In the genomic region with DNA sequence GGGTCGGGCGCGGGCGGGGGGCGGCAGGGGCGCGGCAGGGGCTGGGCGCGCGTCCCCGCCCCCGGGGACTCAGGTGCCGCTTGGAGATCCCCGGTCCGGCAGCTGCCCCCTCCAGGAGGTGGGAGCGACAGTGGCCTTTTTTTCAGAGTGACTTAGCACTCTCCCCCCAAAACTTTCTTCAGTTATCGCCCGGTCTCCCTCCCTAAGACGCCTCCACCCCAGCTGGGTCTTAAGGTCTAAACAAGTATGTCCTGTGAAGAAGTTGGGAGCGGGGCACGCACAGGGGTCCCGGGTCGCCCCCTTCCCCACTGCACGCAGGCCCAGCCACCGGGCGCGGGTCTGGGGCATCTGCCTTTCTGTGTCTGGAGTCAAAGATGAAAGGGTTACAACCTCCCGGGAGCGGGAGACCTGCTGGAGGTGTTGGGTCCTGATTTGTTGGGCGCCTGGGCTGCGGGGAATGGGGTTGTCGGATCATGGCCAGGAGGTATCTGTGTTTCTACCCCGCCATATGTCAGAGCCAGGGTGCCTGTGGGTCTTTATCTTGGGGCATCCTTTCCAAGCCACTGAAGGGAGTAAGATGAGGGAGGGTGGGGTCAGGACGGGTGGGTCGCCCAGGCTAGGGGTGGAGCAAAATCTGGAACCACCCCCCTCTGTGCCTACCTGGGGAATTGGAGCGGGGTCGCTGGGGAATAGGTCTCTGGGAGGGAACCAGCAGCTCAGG, we compare ENCODE assay signal across 8 cellular contexts. TPM values are rescaled to one million over a fixed set of nuclear protein-coding genes. Genes with fewer than 3 reads are reported as not detected.
DNase-seq lines count a peak whose midpoint lies in the region; ATAC-seq lines count a peak whose summit lies in the region.

No MANE protein-coding gene starts in this region.

- peaks cover 15% of the 10 kb centered on the region for H3K27me3 ChIP-seq in iPS DF 6.9 (ENCODE audit: control insufficient read depth, insufficient read depth, low read length)

- H3K36me3 Mint-ChIP-seq in activated T-helper 1 cell treated with anti-CD3 and anti-CD28 coated beads, Interleukin-12 subunit alpha, Interleukin-12 subunit beta, Interleukin-2, Interleukin-4 antibody, amounts not matched to agents 30 ng/mL and 10 ng/mL and 1 ng/mL, durations not matched to agents 14 hours and 24 hours and 36 hours (ENCODE audit: low read depth): peaks cover 42% of the 10 kb centered on the region

- H3K27me3 Mint-ChIP-seq in activated T-helper 1 cell treated with anti-CD3 and anti-CD28 coated beads, Interleukin-12 subunit alpha, Interleukin-12 subunit beta, Interleukin-2, Interleukin-4 antibody, amounts not matched to agents 30 ng/mL and 10 ng/mL and 1 ng/mL, durations not matched to agents 14 hours and 24 hours and 36 hours (ENCODE audit: insufficient read depth): no peaks in the 10 kb centered on the region

- DNase-seq in Right ventricle myocardium inferior (ENCODE audit: missing footprints) (peak; percentile 66), left cardiac atrium (no peak), iPS DF 6.9 (ENCODE audit: low read depth, low spot score) (no peak), DMS153 (lab: John Stamatoyannopoulos, UW) (no peak), amygdala (lab: John Stamatoyannopoulos, UW) (no peak)
- DNase-seq in activated T-helper 1 cell treated with anti-CD3 and anti-CD28 coated beads, Interleukin-12 subunit alpha, Interleukin-12 subunit beta, Interleukin-2, Interleukin-4 antibody, amounts not matched to agents 30 ng/mL and 10 ng/mL and 1 ng/mL, durations not matched to agents 14 hours and 24 hours and 36 hours (ENCODE audit: low spot score): no peak
- peak; percentile 58 for DNase-seq in stimulated activated CD4-positive, alpha-beta T cell treated with anti-CD3 and anti-CD28 coated beads, Interleukin-4, amount 100 ng/mL, for 24 hours

- H3K4me1 ChIP-seq in iPS DF 6.9 (ENCODE audit: control insufficient read depth, insufficient read depth, low read length): 0 out of 2 replicates have a peak, but pooled peaks cover 1% of the 10 kb centered on the region

- intact Hi-C loops in Right ventricle myocardium inferior (cut with DNase I): loop anchor here (5.0 kb wide), 2 partner anchors 40 to 55 kb away; a partner anchor contains a TSS
- intact Hi-C loops in left cardiac atrium (cut with DNase I): no loop called here
- intact Hi-C loops in activated T-helper 1 cell treated with anti-CD3 and anti-CD28 coated beads, Interleukin-12 subunit alpha, Interleukin-12 subunit beta, Interleukin-2, Interleukin-4 antibody, amounts not matched to agents 30 ng/mL and 10 ng/mL and 1 ng/mL, durations not matched to agents 14 hours and 24 hours and 36 hours (cut with micrococcal nuclease): loop anchor here (10.0 kb wide), 2 partner anchors 328 to 362 kb away; a partner anchor contains a TSS

- H3K36me3 ChIP-seq in iPS DF 6.9 (ENCODE audit: control insufficient read depth, insufficient read depth, low read length): no peaks in the 10 kb centered on the region

- peak overlapping the region; percentile 99 for H3K4me3 Mint-ChIP-seq in activated T-helper 1 cell treated with anti-CD3 and anti-CD28 coated beads, Interleukin-12 subunit alpha, Interleukin-12 subunit beta, Interleukin-2, Interleukin-4 antibody, amounts not matched to agents 30 ng/mL and 10 ng/mL and 1 ng/mL, durations not matched to agents 14 hours and 24 hours and 36 hours

- peak overlapping the region; percentile 43; the same call in 1 of the 2 replicates for H3K4me3 ChIP-seq in iPS DF 6.9 (ENCODE audit: low read length)

- no peak overlapping the region for H3K27ac ChIP-seq in iPS DF 6.9 (ENCODE audit: low read length)

- no CpG with 5 or more reads among the region's 37 CpGs for WGBS in iPS DF 6.9 (ENCODE audit: insufficient coverage, insufficient read length)

- no peaks in the 10 kb centered on the region for H3K9me3 Mint-ChIP-seq in activated T-helper 1 cell treated with anti-CD3 and anti-CD28 coated beads, Interleukin-12 subunit alpha, Interleukin-12 subunit beta, Interleukin-2, Interleukin-4 antibody, amounts not matched to agents 30 ng/mL and 10 ng/mL and 1 ng/mL, durations not matched to agents 14 hours and 24 hours and 36 hours

- H3K4me1 Mint-ChIP-seq in activated T-helper 1 cell treated with anti-CD3 and anti-CD28 coated beads, Interleukin-12 subunit alpha, Interleukin-12 subunit beta, Interleukin-2, Interleukin-4 antibody, amounts not matched to agents 30 ng/mL and 10 ng/mL and 1 ng/mL, durations not matched to agents 14 hours and 24 hours and 36 hours (ENCODE audit: low read depth): peaks cover 65% of the 10 kb centered on the region

- ATAC-seq in Right ventricle myocardium inferior (peak; percentile 8), left cardiac atrium (no peak), GM21367 (IDR thresholded peaks at IDR 0.05; ENCODE audit: unreplicated experiment) (no peak)

- peak overlapping the region; percentile 97 for H3K27ac Mint-ChIP-seq in activated T-helper 1 cell treated with anti-CD3 and anti-CD28 coated beads, Interleukin-12 subunit alpha, Interleukin-12 subunit beta, Interleukin-2, Interleukin-4 antibody, amounts not matched to agents 30 ng/mL and 10 ng/mL and 1 ng/mL, durations not matched to agents 14 hours and 24 hours and 36 hours

- no peaks in the 10 kb centered on the region for H3K9me3 ChIP-seq in iPS DF 6.9 (ENCODE audit: control insufficient read depth, insufficient read depth, low read length)

RNA-seq across cellular contexts. Expression of a gene that starts 0.7 kb away (rescaled TPM):
- 13.7 TPM for total RNA-seq in Right ventricle myocardium inferior
- 10 to 100 TPM; 16.6 to 18.6 TPM for total RNA-seq in left cardiac atrium
- total RNA-seq in activated T-helper 1 cell treated with anti-CD3 and anti-CD28 coated beads, Interleukin-12 subunit alpha, Interleukin-12 subunit beta, Interleukin-2, Interleukin-4 antibody, amounts not matched to agents 30 ng/mL and 10 ng/mL and 1 ng/mL, durations not matched to agents 14 hours and 24 hours and 36 hours: 363 and 374 TPM in 2 replicates

RNA-seq across cellular contexts. Expression of a gene that starts 39.5 kb away (rescaled TPM):
- total RNA-seq in Right ventricle myocardium inferior: not detected
- not detected for total RNA-seq in left cardiac atrium
- 0.44 and 0.56 TPM in 2 replicates for total RNA-seq in activated T-helper 1 cell treated with anti-CD3 and anti-CD28 coated beads, Interleukin-12 subunit alpha, Interleukin-12 subunit beta, Interleukin-2, Interleukin-4 antibody, amounts not matched to agents 30 ng/mL and 10 ng/mL and 1 ng/mL, durations not matched to agents 14 hours and 24 hours and 36 hours

Comparison
In these comparisons a context has a peak if more than half of its experiments do, and no peak if none do; other contexts are left out.
1. DNase-seq: peak in Right ventricle myocardium inferior (single experiment) and stimulated activated CD4-positive, alpha-beta T cell treated with anti-CD3 and anti-CD28 coated beads, Interleukin-4, amount 100 ng/mL, for 24 hours (single experiment); none in left cardiac atrium (single experiment), activated T-helper 1 cell treated with anti-CD3 and anti-CD28 coated beads, Interleukin-12 subunit alpha, Interleukin-12 subunit beta, Interleukin-2, Interleukin-4 antibody, amounts not matched to agents 30 ng/mL and 10 ng/mL and 1 ng/mL, durations not matched to agents 14 hours and 24 hours and 36 hours (single experiment), iPS DF 6.9 (single experiment), DMS153 (single experiment) and amygdala (0 of 56).
2. intact Hi-C loops: an anchor here in Right ventricle myocardium inferior (5.0 kb wide) and activated T-helper 1 cell treated with anti-CD3 and anti-CD28 coated beads, Interleukin-12 subunit alpha, Interleukin-12 subunit beta, Interleukin-2, Interleukin-4 antibody, amounts not matched to agents 30 ng/mL and 10 ng/mL and 1 ng/mL, durations not matched to agents 14 hours and 24 hours and 36 hours (10.0 kb wide); none called in left cardiac atrium.
3. RNA of a gene that starts 0.7 kb away (total RNA-seq): 363 to 374 TPM in activated T-helper 1 cell treated with anti-CD3 and anti-CD28 coated beads, Interleukin-12 subunit alpha, Interleukin-12 subunit beta, Interleukin-2, Interleukin-4 antibody, amounts not matched to agents 30 ng/mL and 10 ng/mL and 1 ng/mL, durations not matched to agents 14 hours and 24 hours and 36 hours; 16.6 to 18.6 TPM in left cardiac atrium and 13.7 TPM in Right ventricle myocardium inferior (single experiment); every median in the first group is over 10 times any median in the second.